Comparison of ENCODE assay signal across 9 cellular contexts in genomic region chr19:42088471-42089190, GRCh38. TPM values are rescaled to one million over a fixed set of nuclear protein-coding genes. Genes with fewer than 3 reads are reported as not detected.
DNase-seq lines count a peak whose midpoint lies in the region; ATAC-seq and TF ChIP-seq lines count a peak whose summit lies in the region.
"Had no signal": no experiment of that assay in that cellular context is flagged by ENCODE, and none has a peak within 500 bp of the region (broad histone marks: within the 10 kb centered on the region; RNA-seq: fewer than 3 reads in every experiment).

No MANE protein-coding gene starts in this region.

- H3K27me3 ChIP-seq in GM23338 (ENCODE audit: insufficient read depth) = no peaks in the 10 kb centered on the region
- H3K27me3 ChIP-seq in left lung = no peaks in the 10 kb centered on the region

- ATAC-seq in GM23338 (no peak), left lung (peak; percentile 9), HG02852 (IDR thresholded peaks at IDR 0.05; ENCODE audit: unreplicated experiment) (no peak), T-cell (replicated peaks in 1 of 4) (no peak)
- no peak for ATAC-seq in activated naive CD8-positive, alpha-beta T cell treated with anti-CD3 and anti-CD28 coated beads, Interleukin-2, amount 10 ng/mL, durations not matched to agents 7 days and 5 days (ENCODE audit: low read depth)

- CTCF ChIA-PET in T-cell (lab: Charles Lee) = no interaction called here

- H3K36me3 Mint-ChIP-seq in GM23338 (ENCODE audit: low read depth) = peaks cover 4% of the 10 kb centered on the region; the same call in 2 of the 3 replicates
- peaks cover 5% of the 10 kb centered on the region for H3K36me3 Mint-ChIP-seq in activated naive CD8-positive, alpha-beta T cell treated with anti-CD3 and anti-CD28 coated beads, Interleukin-2, amount 10 ng/mL, durations not matched to agents 7 days and 5 days
- H3K36me3 Mint-ChIP-seq in mesothelial cell of epicardium = peaks cover 7% of the 10 kb centered on the region
- H3K36me3 Mint-ChIP-seq in T-cell = peaks cover 3% of the 10 kb centered on the region

- H2AFZ ChIP-seq in GM23338 = peak overlapping the region; percentile 93; the same call in 1 of the 2 replicates

- H3K4me1 ChIP-seq in GM23338 (ENCODE audit: insufficient read depth) = peaks cover 19% of the 10 kb centered on the region
- peaks cover 0 to 3% of the 10 kb centered on the region in 2 donors for H3K4me1 ChIP-seq in left lung

- H3K4me1 Mint-ChIP-seq in GM23338 = peaks cover 42% of the 10 kb centered on the region
- peaks cover 30% of the 10 kb centered on the region for H3K4me1 Mint-ChIP-seq in activated naive CD8-positive, alpha-beta T cell treated with anti-CD3 and anti-CD28 coated beads, Interleukin-2, amount 10 ng/mL, durations not matched to agents 7 days and 5 days
- peaks cover 2% of the 10 kb centered on the region for H3K4me1 Mint-ChIP-seq in mesothelial cell of epicardium
- H3K4me1 Mint-ChIP-seq in T-cell = peaks cover 22 to 35% (median 28%) of the 10 kb centered on the region in 3 donors

- H3K4me2 ChIP-seq in GM23338 = peak overlapping the region; percentile 42; the same call in 1 of the 2 replicates

- no peaks in the 10 kb centered on the region; the same call in 1 of the 2 replicates for H4K20me1 ChIP-seq in GM23338 (replicated peaks; ENCODE audit: insufficient read depth)

- no peak overlapping the region for H3K4me3 Mint-ChIP-seq in GM23338
- H3K4me3 Mint-ChIP-seq in activated naive CD8-positive, alpha-beta T cell treated with anti-CD3 and anti-CD28 coated beads, Interleukin-2, amount 10 ng/mL, durations not matched to agents 7 days and 5 days = peak overlapping the region; percentile 67
- no peak overlapping the region for H3K4me3 Mint-ChIP-seq in mesothelial cell of epicardium
- H3K4me3 Mint-ChIP-seq in T-cell = no peak overlapping the region

- no peaks in the 10 kb centered on the region for H3K79me2 ChIP-seq in GM23338 (replicated peaks; ENCODE audit: insufficient read depth)

- H3K9me2 ChIP-seq in GM23338 (ENCODE audit: insufficient read depth) = no peaks in the 10 kb centered on the region

- no peak overlapping the region for H3K27ac ChIP-seq in GM23338 (ENCODE audit: low read depth)
- H3K27ac ChIP-seq in left lung = no peak overlapping the region
- H3K27ac ChIP-seq: VCaP had no signal

- H3K27ac Mint-ChIP-seq in GM23338 (peak overlapping the region; percentile 13; the same call in 1 of the 2 replicates), mesothelial cell of epicardium (no peak overlapping the region), T-cell (no peak overlapping the region)
- H3K27ac Mint-ChIP-seq in activated naive CD8-positive, alpha-beta T cell treated with anti-CD3 and anti-CD28 coated beads, Interleukin-2, amount 10 ng/mL, durations not matched to agents 7 days and 5 days = peak overlapping the region; percentile 44

- 0 out of 2 replicates have a peak, but pooled peaks cover 5% of the 10 kb centered on the region for H3F3A ChIP-seq in GM23338 (replicated peaks; ENCODE audit: low read depth)

- H3K36me3 ChIP-seq in GM23338 (ENCODE audit: insufficient read depth) (no peaks in the 10 kb centered on the region), left lung (no peaks in the 10 kb centered on the region)

- H3K9me3 ChIP-seq in left lung = no peaks in the 10 kb centered on the region

- DNase-seq in A172 (ENCODE audit: low spot score) (peak; percentile 69), GM23338 (ENCODE audit: low spot score) (no peak), left lung (no peak), NCI-H69 (lab: John Stamatoyannopoulos, UW) (no peak), mesothelial cell of epicardium (ENCODE audit: low spot score in 2 of 2, unreplicated experiment in 2 of 2) (no peak), T-cell (no peak)
- no peak for DNase-seq in activated naive CD8-positive, alpha-beta T cell treated with anti-CD3 and anti-CD28 coated beads, Interleukin-2, amount 10 ng/mL, durations not matched to agents 7 days and 5 days

- no peaks in the 10 kb centered on the region for H3K9me3 Mint-ChIP-seq in GM23338
- no peaks in the 10 kb centered on the region for H3K9me3 Mint-ChIP-seq in activated naive CD8-positive, alpha-beta T cell treated with anti-CD3 and anti-CD28 coated beads, Interleukin-2, amount 10 ng/mL, durations not matched to agents 7 days and 5 days
- H3K9me3 Mint-ChIP-seq in mesothelial cell of epicardium = no peaks in the 10 kb centered on the region
- no peaks in the 10 kb centered on the region for H3K9me3 Mint-ChIP-seq in T-cell

- intact Hi-C loops in left lung (cut with DNase I) = no loop called here

- POLR2A ChIA-PET in activated naive CD8-positive, alpha-beta T cell treated with anti-CD3 and anti-CD28 coated beads, Interleukin-2, amount 10 ng/mL, durations not matched to agents 7 days and 5 days (lab: Charles Lee) = no interaction called here
- POLR2A ChIA-PET in T-cell (lab: Charles Lee) = interaction anchor here in 1 of 2 donors (0.6 kb wide), 1 partner anchor 127 kb away, joined by 3 read pairs; no protein-coding TSS in a partner anchor

- H3K27me3 Mint-ChIP-seq in GM23338 (ENCODE audit: insufficient read depth, low read depth, poor library complexity) (peaks cover 17% of the 10 kb centered on the region), mesothelial cell of epicardium (ENCODE audit: low read depth) (peaks cover 3% of the 10 kb centered on the region), T-cell (no peaks in the 10 kb centered on the region)
- H3K27me3 Mint-ChIP-seq in activated naive CD8-positive, alpha-beta T cell treated with anti-CD3 and anti-CD28 coated beads, Interleukin-2, amount 10 ng/mL, durations not matched to agents 7 days and 5 days = no peaks in the 10 kb centered on the region

- no peak for TF ChIP-seq CTCF in GM23338 (conservative IDR thresholded peaks at IDR 0.05; ENCODE audit: low read depth in 2 of 2)
- no peak for TF ChIP-seq CTCF in left lung (IDR thresholded peaks at IDR 0.05)
- no peak for TF ChIP-seq CTCF in mesothelial cell of epicardium (IDR thresholded peaks at IDR 0.05; ENCODE audit: unreplicated experiment)

- H3K4me3 ChIP-seq in GM23338 (no peak overlapping the region), left lung (no peak overlapping the region)

TF ChIP-seq in GM23338, 12 proteins besides CTCF, POLR2A, EP300 and RAD21 (continues in another document):
- TF ChIP-seq JUNB (IDR thresholded peaks at IDR 0.05; ENCODE audit: unreplicated experiment) (no peak), NANOG (IDR thresholded peaks at IDR 0.05; ENCODE audit: borderline replicate concordance) (no peak), EZH2 (IDR thresholded peaks at IDR 0.05; ENCODE audit: low read depth, unreplicated experiment) (no peak)
- TF ChIP-seq, protein P1, sequence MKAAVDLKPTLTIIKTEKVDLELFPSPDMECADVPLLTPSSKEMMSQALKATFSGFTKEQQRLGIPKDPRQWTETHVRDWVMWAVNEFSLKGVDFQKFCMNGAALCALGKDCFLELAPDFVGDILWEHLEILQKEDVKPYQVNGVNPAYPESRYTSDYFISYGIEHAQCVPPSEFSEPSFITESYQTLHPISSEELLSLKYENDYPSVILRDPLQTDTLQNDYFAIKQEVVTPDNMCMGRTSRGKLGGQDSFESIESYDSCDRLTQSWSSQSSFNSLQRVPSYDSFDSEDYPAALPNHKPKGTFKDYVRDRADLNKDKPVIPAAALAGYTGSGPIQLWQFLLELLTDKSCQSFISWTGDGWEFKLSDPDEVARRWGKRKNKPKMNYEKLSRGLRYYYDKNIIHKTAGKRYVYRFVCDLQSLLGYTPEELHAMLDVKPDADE (IDR thresholded peaks at IDR 0.05) = no peak

RNA-seq across cellular contexts. Expression of gene ZNF574, which starts 12.7 kb away (rescaled TPM):
- total RNA-seq in A172 (2014; rRNA removed; shearing (Covaris generic)) = 24.4 and 26.8 TPM in 2 replicates
- 50.8 and 61.2 TPM in 2 replicates for total RNA-seq in GM23338 (2014; rRNA removed; shearing (Covaris generic))
- polyA plus RNA-seq in GM23338 (2016; fragmentation: Nextera tagmentation; extraction: Ambion mirVana) = 18.7 and 19.4 TPM in 2 replicates
- 10 to 100 TPM; 17.6 to 18.9 TPM for total RNA-seq in activated naive CD8-positive, alpha-beta T cell treated with anti-CD3 and anti-CD28 coated beads, Interleukin-2, amount 10 ng/mL, durations not matched to agents 7 days and 5 days
- total RNA-seq in left lung (10 to 100 TPM in 1 of 2 donors, 1 to 10 TPM in 1; 9.4 to 11.2 TPM), mesothelial cell of epicardium (20.8 to 21.9 TPM (median 21.3 TPM) in 3 replicates), T-cell (10 to 100 TPM; 18.4 to 27.4 (median 26.6) TPM)

RNA-seq across cellular contexts. Expression of gene GRIK5, which starts 18.6 kb away (rescaled TPM):
- total RNA-seq in A172 (2014; rRNA removed; shearing (Covaris generic)) = 0.76 and 1.9 TPM in 2 replicates
- 34.3 and 42.5 TPM in 2 replicates for total RNA-seq in GM23338 (2014; rRNA removed; shearing (Covaris generic))
- 5.1 and 6.2 TPM in 2 replicates for polyA plus RNA-seq in GM23338 (2016; fragmentation: Nextera tagmentation; extraction: Ambion mirVana)
- under 1 TPM; 0.44 to 0.79 TPM for total RNA-seq in activated naive CD8-positive, alpha-beta T cell treated with anti-CD3 and anti-CD28 coated beads, Interleukin-2, amount 10 ng/mL, durations not matched to agents 7 days and 5 days
- under 1 TPM; 0.29 to 0.81 TPM for total RNA-seq in left lung
- total RNA-seq in mesothelial cell of epicardium = 38.3 to 39.9 TPM (median 39.2 TPM) in 3 replicates
- total RNA-seq in T-cell = 1 to 10 TPM in 3 of 5 donors, under 1 TPM in 2; 0.26 to 1.5 (median 1.3) TPM

RNA-seq across cellular contexts. Expression of gene POU2F2, which starts 43.6 kb away (rescaled TPM):
- total RNA-seq in A172 (2014; rRNA removed; shearing (Covaris generic)) = 0.05 TPM in 1 of 2 replicates, not detected in the other
- 2.3 and 2.4 TPM in 2 replicates for total RNA-seq in GM23338 (2014; rRNA removed; shearing (Covaris generic))
- 4.6 and 5.1 TPM in 2 replicates for polyA plus RNA-seq in GM23338 (2016; fragmentation: Nextera tagmentation; extraction: Ambion mirVana)
- total RNA-seq in activated naive CD8-positive, alpha-beta T cell treated with anti-CD3 and anti-CD28 coated beads, Interleukin-2, amount 10 ng/mL, durations not matched to agents 7 days and 5 days = 10 to 100 TPM; 33.0 to 33.9 TPM
- total RNA-seq in left lung = 10 to 100 TPM in 1 of 2 donors, 1 to 10 TPM in 1; 2.0 to 10.0 TPM
- total RNA-seq in mesothelial cell of epicardium = 0.65 to 0.93 TPM (median 0.66 TPM) in 3 replicates
- 10 to 100 TPM; 27.9 to 71.7 (median 59.5) TPM for total RNA-seq in T-cell

Comparison
In these comparisons a context has a peak if more than half of its experiments do, and no peak if none do; other contexts are left out.
1. H3K27ac Mint-ChIP-seq: peak in GM23338 (single experiment) and activated naive CD8-positive, alpha-beta T cell treated with anti-CD3 and anti-CD28 coated beads, Interleukin-2, amount 10 ng/mL, durations not matched to agents 7 days and 5 days (single experiment); none in mesothelial cell of epicardium (single experiment) and T-cell (0 of 2).
2. RNA of gene GRIK5, which starts 18.6 kb away (total RNA-seq): 34.3 to 42.5 TPM in GM23338 and 38.3 to 39.9 TPM in mesothelial cell of epicardium; 0.26 to 1.5 TPM in T-cell, 0.29 to 0.81 TPM in left lung, 0.44 to 0.79 TPM in activated naive CD8-positive, alpha-beta T cell treated with anti-CD3 and anti-CD28 coated beads, Interleukin-2, amount 10 ng/mL, durations not matched to agents 7 days and 5 days and 0.76 to 1.9 TPM in A172; every median in the first group is over 10 times any median in the second.